ENCODE assay signal across 22 cellular contexts in the genomic region with DNA sequence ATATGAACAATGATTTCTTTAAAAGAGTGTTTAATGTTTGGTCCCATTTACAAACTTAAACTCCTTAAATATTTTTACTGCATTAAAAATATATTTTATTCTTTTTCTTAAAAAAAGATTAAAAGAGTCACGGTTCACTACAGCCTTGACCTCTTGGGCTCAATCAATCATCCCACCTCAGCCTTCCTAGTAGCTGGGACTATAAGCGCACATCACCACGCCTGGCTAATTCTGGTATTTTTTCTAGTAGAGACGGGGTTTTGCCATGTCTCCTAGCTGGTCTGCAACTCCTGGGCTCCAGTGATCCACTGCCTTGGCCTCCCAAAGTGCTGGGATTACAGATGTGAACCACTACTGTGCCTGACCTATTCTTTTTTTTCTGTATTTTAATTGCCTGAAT.
DNase-seq lines count a peak whose midpoint lies in the region; ATAC-seq and TF ChIP-seq lines count a peak whose summit lies in the region.
"Had no signal": no experiment of that assay in that cellular context is flagged by ENCODE, and none has a peak within 500 bp of the region (broad histone marks: within the 10 kb centered on the region; RNA-seq: fewer than 3 reads in every experiment).

No MANE protein-coding gene starts in this region.

- 0 out of 2 replicates have a peak, but pooled peaks cover 2% of the 10 kb centered on the region for H3K79me2 ChIP-seq in Karpas-422 (ENCODE audit: low read length)
- no peaks in the 10 kb centered on the region for H3K79me2 ChIP-seq in GM23248 (ENCODE audit: insufficient read depth)

- 0 out of 2 replicates have a peak, but pooled peaks cover 8% of the 10 kb centered on the region for H3F3A ChIP-seq in GM23248 (ENCODE audit: insufficient read depth)

- H3K27ac Mint-ChIP-seq in natural killer cell = peak overlapping the region; percentile 40 to 72
- H3K27ac Mint-ChIP-seq in natural killer cell treated with Interleukin-12 subunit alpha and Interleukin-12 subunit beta and Interleukin-15 and Interleukin-18, amount 100 ng/mL, for 72 hours = peak overlapping the region in 1 of 2 donors; percentile 60
- H3K27ac Mint-ChIP-seq in effector memory CD8-positive, alpha-beta T cell = peak overlapping the region; percentile 26 to 94
- H3K27ac Mint-ChIP-seq in stimulated activated naive B cell treated with anti-CD40 and anti-IgM and Interleukin-4, amounts not matched to agents 10 μg/mL and 1 μg/mL and 100 μg/mL, for 72 hours = peak overlapping the region; percentile 70
- H3K27ac Mint-ChIP-seq: activated CD4-positive, alpha-beta memory T cell treated with anti-CD3 and anti-CD28 coated beads, Interleukin-2, amount 10 ng/mL, durations not matched to agents 7 days and 5 days; dendritic cell treated with granulocyte-macrophage colony-stimulating factor and Interleukin-4, amounts not matched to agents 40 ng/mL and 50 ng/mL, for 4 days; neural progenitor cell had no signal

- TF ChIP-seq CTCF in natural killer cell (IDR thresholded peaks at IDR 0.05) = no peak

- H3K4me3 Mint-ChIP-seq in natural killer cell = no peak overlapping the region
- H3K4me3 Mint-ChIP-seq in natural killer cell treated with Interleukin-12 subunit alpha and Interleukin-12 subunit beta and Interleukin-15 and Interleukin-18, amount 100 ng/mL, for 72 hours = no peak overlapping the region
- no peak overlapping the region for H3K4me3 Mint-ChIP-seq in effector memory CD8-positive, alpha-beta T cell
- H3K4me3 Mint-ChIP-seq in stimulated activated naive B cell treated with anti-CD40 and anti-IgM and Interleukin-4, amounts not matched to agents 10 μg/mL and 1 μg/mL and 100 μg/mL, for 72 hours = peak overlapping the region; percentile 41 to 54
- H3K4me3 Mint-ChIP-seq: activated CD4-positive, alpha-beta memory T cell treated with anti-CD3 and anti-CD28 coated beads, Interleukin-2, amount 10 ng/mL, durations not matched to agents 7 days and 5 days; dendritic cell treated with granulocyte-macrophage colony-stimulating factor and Interleukin-4, amounts not matched to agents 40 ng/mL and 50 ng/mL, for 4 days; neural progenitor cell had no signal

- H3K9me3 ChIP-seq in Karpas-422 (ENCODE audit: low read length) (no peaks in the 10 kb centered on the region), GM23248 (ENCODE audit: low read depth) (no peaks in the 10 kb centered on the region)
- H3K9me3 ChIP-seq: left lung, suprapubic skin had no signal

- H3K4me3 ChIP-seq in Karpas-422 (ENCODE audit: low read length) (peak overlapping the region; percentile 49), GM23248 (no peak overlapping the region)
- H3K4me3 ChIP-seq: left lung, neural progenitor cell, suprapubic skin had no signal

- ATAC-seq in natural killer cell (no peak), HG03342 (IDR thresholded peaks at IDR 0.05; ENCODE audit: unreplicated experiment) (no peak), GM19452 (IDR thresholded peaks at IDR 0.05; ENCODE audit: unreplicated experiment) (no peak)
- ATAC-seq in natural killer cell treated with Interleukin-12 subunit alpha and Interleukin-12 subunit beta and Interleukin-15 and Interleukin-18, amount 100 ng/mL, for 72 hours = no peak
- no peak for ATAC-seq in effector memory CD8-positive, alpha-beta T cell (replicated peaks)
- ATAC-seq in stimulated activated naive B cell treated with anti-CD40 and anti-IgM and Interleukin-4, amounts not matched to agents 10 μg/mL and 1 μg/mL and 100 μg/mL, for 72 hours (replicated peaks) = peak; percentile 76 to 80
- ATAC-seq: left lung had no signal

- in situ Hi-C loops in GM23248 (cut with MboI) = loop anchor here (10.0 kb wide), 2 partner anchors 145 to 225 kb away; no protein-coding TSS in a partner anchor

- peak overlapping the region; percentile 88 for H3K27ac ChIP-seq in Karpas-422 (ENCODE audit: low read length)
- H3K27ac ChIP-seq in GM23248 = no peak overlapping the region
- H3K27ac ChIP-seq: left lung, neural progenitor cell, RWPE1, suprapubic skin had no signal

- H3K9ac ChIP-seq in Karpas-422 (ENCODE audit: low read length) (peak overlapping the region; percentile 46), GM23248 (no peak overlapping the region)
- H3K9ac ChIP-seq: neural progenitor cell had no signal

- H3K27me3 ChIP-seq in Karpas-422 (ENCODE audit: low read length) = no peaks in the 10 kb centered on the region
- H3K27me3 ChIP-seq in GM23248 (replicated peaks; ENCODE audit: insufficient read depth) = no peaks in the 10 kb centered on the region
- H3K27me3 ChIP-seq: left lung, neural progenitor cell, suprapubic skin had no signal

- no peaks in the 10 kb centered on the region; the same call in 1 of the 2 replicates for H3K36me3 ChIP-seq in Karpas-422 (ENCODE audit: insufficient read depth, low read length)
- H3K36me3 ChIP-seq in GM23248 (ENCODE audit: low read depth) = no peaks in the 10 kb centered on the region
- H3K36me3 ChIP-seq: neural progenitor cell had no signal

- no peaks in the 10 kb centered on the region for H3K9me2 ChIP-seq in Karpas-422 (replicated peaks; ENCODE audit: insufficient read depth, low read length)
- no peaks in the 10 kb centered on the region for H3K9me2 ChIP-seq in GM23248 (ENCODE audit: insufficient read depth)

- no peaks in the 10 kb centered on the region for H3K27me3 Mint-ChIP-seq in natural killer cell (ENCODE audit: low read depth in 2 of 2)
- H3K27me3 Mint-ChIP-seq in natural killer cell treated with Interleukin-12 subunit alpha and Interleukin-12 subunit beta and Interleukin-15 and Interleukin-18, amount 100 ng/mL, for 72 hours = no peaks in the 10 kb centered on the region
- H3K27me3 Mint-ChIP-seq in effector memory CD8-positive, alpha-beta T cell = no peaks in the 10 kb centered on the region
- H3K27me3 Mint-ChIP-seq in stimulated activated naive B cell treated with anti-CD40 and anti-IgM and Interleukin-4, amounts not matched to agents 10 μg/mL and 1 μg/mL and 100 μg/mL, for 72 hours = no peaks in the 10 kb centered on the region
- H3K27me3 Mint-ChIP-seq: activated CD4-positive, alpha-beta memory T cell treated with anti-CD3 and anti-CD28 coated beads, Interleukin-2, amount 10 ng/mL, durations not matched to agents 7 days and 5 days had no signal

- no peaks in the 10 kb centered on the region for H3K9me3 Mint-ChIP-seq in natural killer cell
- no peaks in the 10 kb centered on the region for H3K9me3 Mint-ChIP-seq in natural killer cell treated with Interleukin-12 subunit alpha and Interleukin-12 subunit beta and Interleukin-15 and Interleukin-18, amount 100 ng/mL, for 72 hours
- H3K9me3 Mint-ChIP-seq in effector memory CD8-positive, alpha-beta T cell = no peaks in the 10 kb centered on the region
- H3K9me3 Mint-ChIP-seq in stimulated activated naive B cell treated with anti-CD40 and anti-IgM and Interleukin-4, amounts not matched to agents 10 μg/mL and 1 μg/mL and 100 μg/mL, for 72 hours = peaks cover 0 to 2% of the 10 kb centered on the region in 2 donors
- H3K9me3 Mint-ChIP-seq: activated CD4-positive, alpha-beta memory T cell treated with anti-CD3 and anti-CD28 coated beads, Interleukin-2, amount 10 ng/mL, durations not matched to agents 7 days and 5 days; dendritic cell treated with granulocyte-macrophage colony-stimulating factor and Interleukin-4, amounts not matched to agents 40 ng/mL and 50 ng/mL, for 4 days; neural progenitor cell had no signal

- H3K4me2 ChIP-seq in Karpas-422 (ENCODE audit: low read depth, low read length, poor library complexity, severe bottlenecking) (peak overlapping the region; percentile 78), GM23248 (ENCODE audit: unreplicated experiment) (no peak overlapping the region)
- H3K4me2 ChIP-seq: neural progenitor cell had no signal

- DNase-seq in natural killer cell (no peak), Karpas-422 (peak; percentile 89), GM23248 (no peak)
- DNase-seq in natural killer cell treated with Interleukin-12 subunit alpha and Interleukin-12 subunit beta and Interleukin-15 and Interleukin-18, amount 100 ng/mL, for 72 hours (ENCODE audit: low spot score) = no peak
- no peak for DNase-seq in effector memory CD8-positive, alpha-beta T cell
- DNase-seq in stimulated activated naive B cell treated with anti-CD40 and anti-IgM and Interleukin-4, amounts not matched to agents 10 μg/mL and 1 μg/mL and 100 μg/mL, for 72 hours = no peak
- DNase-seq: activated CD4-positive, alpha-beta memory T cell treated with anti-CD3 and anti-CD28 coated beads, Interleukin-2, amount 10 ng/mL, durations not matched to agents 7 days and 5 days; activated naive CD4-positive, alpha-beta T cell treated with Interleukin-2 at 50 U/mL for 16 hours; activated T-cell treated with anti-CD3 and anti-CD28 coated beads, Interleukin-2, amount 50 U/mL, for 1 hour; aorta; DMS153; GDM1; head of caudate nucleus; left lung; NCI-H1694; NCI-H526 had no signal

- H3K4me1 Mint-ChIP-seq in natural killer cell = peaks cover 11 to 38% of the 10 kb centered on the region in 2 donors
- peaks cover 19 to 20% of the 10 kb centered on the region in 2 donors for H3K4me1 Mint-ChIP-seq in natural killer cell treated with Interleukin-12 subunit alpha and Interleukin-12 subunit beta and Interleukin-15 and Interleukin-18, amount 100 ng/mL, for 72 hours (ENCODE audit: low read depth in 2 of 2)
- H3K4me1 Mint-ChIP-seq in effector memory CD8-positive, alpha-beta T cell (ENCODE audit: low read depth in 2 of 2) = peaks cover 14 to 26% of the 10 kb centered on the region in 2 donors
- H3K4me1 Mint-ChIP-seq in stimulated activated naive B cell treated with anti-CD40 and anti-IgM and Interleukin-4, amounts not matched to agents 10 μg/mL and 1 μg/mL and 100 μg/mL, for 72 hours = peaks cover 30 to 55% of the 10 kb centered on the region in 2 donors

- H3K4me1 ChIP-seq in Karpas-422 (ENCODE audit: low read length) (peaks cover 92% of the 10 kb centered on the region), GM23248 (ENCODE audit: insufficient read depth) (peaks cover 4% of the 10 kb centered on the region; the same call in 1 of the 2 replicates)
- H3K4me1 ChIP-seq: neural progenitor cell had no signal

- H2AFZ ChIP-seq in Karpas-422 (ENCODE audit: low read length) (no peak overlapping the region), GM23248 (no peak overlapping the region)
- H2AFZ ChIP-seq: neural progenitor cell had no signal

- no peaks in the 10 kb centered on the region for H4K20me1 ChIP-seq in Karpas-422 (ENCODE audit: insufficient read depth, low read depth, low read length)
- H4K20me1 ChIP-seq in GM23248 (ENCODE audit: insufficient read depth) = no peaks in the 10 kb centered on the region

- peaks cover 7% of the 10 kb centered on the region for H3K36me3 Mint-ChIP-seq in natural killer cell
- H3K36me3 Mint-ChIP-seq in natural killer cell treated with Interleukin-12 subunit alpha and Interleukin-12 subunit beta and Interleukin-15 and Interleukin-18, amount 100 ng/mL, for 72 hours = peaks cover 6% of the 10 kb centered on the region
- peaks cover 54% of the 10 kb centered on the region for H3K36me3 Mint-ChIP-seq in effector memory CD8-positive, alpha-beta T cell (ENCODE audit: insufficient read depth)
- peaks cover 12 to 32% of the 10 kb centered on the region in 2 donors for H3K36me3 Mint-ChIP-seq in stimulated activated naive B cell treated with anti-CD40 and anti-IgM and Interleukin-4, amounts not matched to agents 10 μg/mL and 1 μg/mL and 100 μg/mL, for 72 hours

- 93 to 96% methylated on average over 4 of the region's 4 CpGs for WGBS in GM23248 (ENCODE audit: low coverage in 1 of 2, low lambda C conversion rate in 2 of 2, missing lambda C conversion rate in 2 of 2), 2 experiments

- intact Hi-C loops in natural killer cell (cut with micrococcal nuclease) = loop anchor here (10.0 kb wide), 1 partner anchor 115 kb away; the partner anchor contains the start of gene TMEM131L

Comparison
In these comparisons a context has a peak if more than half of its experiments do, and no peak if none do; other contexts are left out.
1. ATAC-seq: peak in stimulated activated naive B cell treated with anti-CD40 and anti-IgM and Interleukin-4, amounts not matched to agents 10 μg/mL and 1 μg/mL and 100 μg/mL, for 72 hours (2 of 2); none in natural killer cell (0 of 3), natural killer cell treated with Interleukin-12 subunit alpha and Interleukin-12 subunit beta and Interleukin-15 and Interleukin-18, amount 100 ng/mL, for 72 hours (0 of 2), effector memory CD8-positive, alpha-beta T cell (single experiment), HG03342 (single experiment) and GM19452 (single experiment).
2. H3K4me3 Mint-ChIP-seq: peak in stimulated activated naive B cell treated with anti-CD40 and anti-IgM and Interleukin-4, amounts not matched to agents 10 μg/mL and 1 μg/mL and 100 μg/mL, for 72 hours (2 of 2); none in natural killer cell (single experiment), natural killer cell treated with Interleukin-12 subunit alpha and Interleukin-12 subunit beta and Interleukin-15 and Interleukin-18, amount 100 ng/mL, for 72 hours (single experiment) and effector memory CD8-positive, alpha-beta T cell (0 of 2).